ENCODE assay signal across 1 cellular context in genomic region chr9:130711469-130711868, GRCh38.
TF ChIP-seq lines count a peak whose summit lies in the region.

No MANE protein-coding gene starts in this region.

TF ChIP-seq in HepG2, 621 proteins besides CTCF, POLR2A, EP300 and RAD21:
- TF ChIP-seq ZNF776 (CRISPR knock-in tag; IDR thresholded peaks at IDR 0.05): no peak
- TF ChIP-seq KLF9 (CRISPR knock-in tag; IDR thresholded peaks at IDR 0.05; ENCODE audit: low read depth): no peak
- TF ChIP-seq ZNF629 (CRISPR knock-in tag; conservative IDR thresholded peaks at IDR 0.05): no peak
- TF ChIP-seq GMEB1 (CRISPR knock-in tag; IDR thresholded peaks at IDR 0.05; ENCODE audit: borderline replicate concordance): no peak
- no peak for TF ChIP-seq ZNF264 (CRISPR knock-in tag; IDR thresholded peaks at IDR 0.05)
- TF ChIP-seq ZNF512 (CRISPR knock-in tag; IDR thresholded peaks at IDR 0.05): peak; percentile 75; the same call in 1 of the 2 replicates
- 0 out of 2 replicates have a peak, but pooled peaks have one; percentile 60 for TF ChIP-seq U2AF2 (IDR thresholded peaks at IDR 0.05; ENCODE audit: low read depth, low read length)
- no peak for TF ChIP-seq HIVEP1 (CRISPR knock-in tag; IDR thresholded peaks at IDR 0.05)
